ENCODE assay signal across 24 cellular contexts in genomic region chr4:147289181-147289580, GRCh38.
"Had no signal": no experiment of that assay in that cellular context is flagged by ENCODE, and none has a peak within 500 bp of the region (broad histone marks: within the 10 kb centered on the region; RNA-seq: fewer than 3 reads in every experiment).

No MANE protein-coding gene starts in this region.

- DNase-seq: activated CD4-positive, alpha-beta memory T cell treated with anti-CD3 and anti-CD28 coated beads for 36 hours; activated CD4-positive, alpha-beta T cell treated with anti-CD3 and anti-CD28 coated beads for 4 hours; activated CD4-positive, CD25-positive, alpha-beta regulatory T cell; activated effector memory CD4-positive, alpha-beta T cell treated with Interleukin-2 at 50 U/mL for 16 hours; activated naive CD4-positive, alpha-beta T cell treated with anti-CD3 and anti-CD28 coated beads, Interleukin-2, amount 10 ng/mL, durations not matched to agents 7 days and 5 days; activated T-cell treated with anti-CD3 and anti-CD28 coated beads, Interleukin-2, amount 50 U/mL, for 48 hours; anterior cingulate cortex; body of pancreas; caudate nucleus; dermis blood vessel endothelial cell; effector CD8-positive, alpha-beta T cell; heart right ventricle; lower lobe of right lung; naive thymus-derived CD4-positive, alpha-beta T cell; posterior cingulate gyrus; retina; sigmoid colon; stimulated activated CD4-positive, alpha-beta T cell treated with anti-CD3 and anti-CD28 coated beads, Interleukin-2, amount 100 ng/mL, for 48 hours; stimulated activated CD8-positive, alpha-beta memory T cell treated with anti-CD3 and anti-CD28 coated beads, Interleukin-4, amount 100 ng/mL, for 48 hours; stimulated activated naive B cell treated with anti-CD40 and anti-IgM and Interleukin-4, amounts not matched to agents 10 μg/mL and 1 μg/mL and 100 μg/mL, for 72 hours; T1000; trophoblast cell; uterus had no signal

- H3K9me3 ChIP-seq: body of pancreas, esophagus muscularis mucosa, heart right ventricle, lower lobe of right lung, sigmoid colon, uterus had no signal

- ATAC-seq: body of pancreas; heart right ventricle; lower lobe of right lung; naive thymus-derived CD4-positive, alpha-beta T cell; stimulated activated naive B cell treated with anti-CD40 and anti-IgM and Interleukin-4, amounts not matched to agents 10 μg/mL and 1 μg/mL and 100 μg/mL, for 72 hours had no signal

- H3K27ac ChIP-seq: body of pancreas, esophagus muscularis mucosa, heart right ventricle, lower lobe of right lung, sigmoid colon, uterus had no signal

- H3K4me1 ChIP-seq: esophagus muscularis mucosa, heart right ventricle, lower lobe of right lung, sigmoid colon had no signal

- H3K27me3 ChIP-seq: body of pancreas, esophagus muscularis mucosa, heart right ventricle, sigmoid colon, uterus had no signal

- H3K36me3 ChIP-seq: esophagus muscularis mucosa, heart right ventricle, lower lobe of right lung, sigmoid colon, uterus had no signal

- H3K4me3 ChIP-seq: body of pancreas, esophagus muscularis mucosa, heart right ventricle, lower lobe of right lung, sigmoid colon, uterus had no signal
